Comparison of ENCODE assay signal across 8 cellular contexts in the genomic region with DNA sequence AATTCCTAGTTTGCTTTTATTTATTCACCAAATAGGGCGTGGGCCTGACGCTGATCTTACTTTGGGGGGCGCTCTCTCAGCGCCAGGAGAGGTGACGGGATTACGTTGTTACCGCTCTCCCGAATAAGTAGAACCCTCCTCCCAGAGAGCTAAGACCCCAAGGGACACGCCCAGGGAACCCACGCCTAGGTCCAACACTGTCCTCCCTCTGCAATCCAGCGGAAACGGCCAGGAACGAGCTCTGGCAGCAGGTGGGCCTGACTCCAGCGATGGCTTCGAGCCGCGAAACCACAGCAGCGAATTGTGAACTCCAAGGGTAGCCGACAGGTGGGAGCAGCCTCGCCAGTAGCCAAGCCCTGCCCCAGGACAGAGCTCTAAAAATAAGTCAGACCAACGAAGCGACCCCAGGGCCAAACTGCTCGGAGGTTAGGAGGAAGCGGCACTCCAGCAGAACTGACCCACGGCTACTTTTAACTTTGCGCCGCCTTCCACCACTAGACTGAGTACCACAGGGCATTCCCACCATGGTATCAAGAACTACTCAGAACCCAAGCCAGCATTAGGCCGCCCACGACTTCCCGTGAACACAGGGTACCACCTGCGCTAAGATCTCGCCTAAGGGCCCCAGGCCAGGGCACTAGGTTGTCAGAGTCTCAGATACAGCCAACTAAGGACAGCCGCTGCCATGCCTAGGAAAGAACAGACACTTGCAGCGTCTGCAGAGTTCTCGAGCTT. TPM values are rescaled to one million over a fixed set of nuclear protein-coding genes. Genes with fewer than 3 reads are reported as not detected.
DNase-seq lines count a peak whose midpoint lies in the region; ATAC-seq, FAIRE-seq and TF ChIP-seq lines count a peak whose summit lies in the region.

No MANE protein-coding gene starts in this region.

- no peaks in the 10 kb centered on the region for H3K27me3 Mint-ChIP-seq in activated T-cell treated with anti-CD3 and anti-CD28 coated beads, Interleukin-2, amount 50 U/mL, for 24 hours

- peak; percentile 73 for DNase-seq in Right ventricle myocardium superior
- DNase-seq in Right ventricle myocardium inferior (ENCODE audit: missing footprints): no peak
- peak; percentile 14 for DNase-seq in NOMO-1 treated with dmso at 0.1 percent for 144 hours (lab: John Stamatoyannopoulos, UW; ENCODE audit: unreplicated experiment)
- DNase-seq in activated T-cell treated with anti-CD3 and anti-CD28 coated beads, Interleukin-2, amount 50 U/mL, for 24 hours: peak; percentile 82
- DNase-seq in esophagus squamous epithelium (lab: John Stamatoyannopoulos, UW): peak; percentile 42
- peak; percentile 80 to 83 for DNase-seq in suprapubic skin (ENCODE audit: low spot score in 2 of 2)
- DNase-seq in GM12892 (ENCODE audit: insufficient read length): no peak

- H3K36me3 Mint-ChIP-seq in activated T-cell treated with anti-CD3 and anti-CD28 coated beads, Interleukin-2, amount 50 U/mL, for 24 hours (ENCODE audit: low read depth): peaks cover 36% of the 10 kb centered on the region

- TF ChIP-seq POLR2A in esophagus squamous epithelium (IDR thresholded peaks at IDR 0.05) (no peak), suprapubic skin (IDR thresholded peaks at IDR 0.05) (no peak), GM12892 (IDR thresholded peaks at IDR 0.05; ENCODE audit: low read depth, low read length) (no peak)

- peaks cover 41% of the 10 kb centered on the region for H3K4me1 Mint-ChIP-seq in activated T-cell treated with anti-CD3 and anti-CD28 coated beads, Interleukin-2, amount 50 U/mL, for 24 hours (ENCODE audit: low read depth)

- FAIRE-seq in GM12892 (lab: Jason Lieb, UNC): no peak

- WGBS in esophagus squamous epithelium, 2 donors: 0% methylated on average over 1 of the region's 35 CpGs; no CpG with 5 or more reads in 1 of the 2 donors
- 0% methylated on average over 10 of the region's 35 CpGs for WGBS in suprapubic skin

- H3K4me3 Mint-ChIP-seq in activated T-cell treated with anti-CD3 and anti-CD28 coated beads, Interleukin-2, amount 50 U/mL, for 24 hours: peak overlapping the region; percentile 93

- intact Hi-C loops in Right ventricle myocardium superior (cut with DNase I) (no loop called here), Right ventricle myocardium inferior (cut with DNase I) (loop anchor here (5.0 kb wide), 4 partner anchors 124 to 251 kb away; a partner anchor contains a TSS), esophagus squamous epithelium (cut with DNase I) (no loop called here)

- peaks cover 11 to 50% (median 15%) of the 10 kb centered on the region in 3 donors for H3K4me1 ChIP-seq in esophagus squamous epithelium
- peaks cover 55 to 59% of the 10 kb centered on the region in 2 experiments for H3K4me1 ChIP-seq in neutrophil (ENCODE audit: control insufficient read depth in 1 of 2, insufficient read depth in 1 of 2, low read depth in 1 of 2, low read length in 1 of 2)
- peaks cover 43% of the 10 kb centered on the region for H3K4me1 ChIP-seq in suprapubic skin

- H3K27ac ChIP-seq in esophagus squamous epithelium (peak overlapping the region; percentile 94 to 100 (median 100)), neutrophil (peak overlapping the region; percentile 98), suprapubic skin (peak overlapping the region; percentile 97)

- no peak for TF ChIP-seq CTCF in esophagus squamous epithelium (IDR thresholded peaks at IDR 0.05)
- no peak for TF ChIP-seq CTCF in neutrophil (IDR thresholded peaks at IDR 0.05)
- TF ChIP-seq CTCF in suprapubic skin (IDR thresholded peaks at IDR 0.05): no peak

- no peaks in the 10 kb centered on the region for H3K9me3 ChIP-seq in esophagus squamous epithelium
- H3K9me3 ChIP-seq in neutrophil: no peaks in the 10 kb centered on the region
- H3K9me3 ChIP-seq in suprapubic skin: no peaks in the 10 kb centered on the region

- H3K9me3 Mint-ChIP-seq in activated T-cell treated with anti-CD3 and anti-CD28 coated beads, Interleukin-2, amount 50 U/mL, for 24 hours: no peaks in the 10 kb centered on the region

- no peaks in the 10 kb centered on the region for H3K36me3 ChIP-seq in esophagus squamous epithelium
- H3K36me3 ChIP-seq in neutrophil: no peaks in the 10 kb centered on the region
- no peaks in the 10 kb centered on the region for H3K36me3 ChIP-seq in suprapubic skin

- no peaks in the 10 kb centered on the region for H3K27me3 ChIP-seq in esophagus squamous epithelium
- H3K27me3 ChIP-seq in neutrophil: no peaks in the 10 kb centered on the region
- no peaks in the 10 kb centered on the region for H3K27me3 ChIP-seq in suprapubic skin

- H3K4me3 ChIP-seq in esophagus squamous epithelium (peak overlapping the region; percentile 47 to 98 (median 88)), neutrophil (ENCODE audit: low read depth in 1 of 2, low read length in 1 of 2) (peak overlapping the region; percentile 90), suprapubic skin (peak overlapping the region; percentile 89)

- no peak for TF ChIP-seq EP300 in suprapubic skin (IDR thresholded peaks at IDR 0.05)

- ATAC-seq in Right ventricle myocardium superior (ENCODE audit: poor library complexity) (no peak), Right ventricle myocardium inferior (no peak)

- H3K27ac Mint-ChIP-seq in activated T-cell treated with anti-CD3 and anti-CD28 coated beads, Interleukin-2, amount 50 U/mL, for 24 hours: peak overlapping the region; percentile 100

RNA-seq across cellular contexts. Expression of a gene that starts 1.6 kb away (rescaled TPM):
- 25.4 TPM for total RNA-seq in Right ventricle myocardium superior
- total RNA-seq in Right ventricle myocardium inferior: 24.5 TPM
- total RNA-seq in esophagus squamous epithelium: 10 to 100 TPM; 22.3 to 49.8 (median 26.0) TPM
- 10 to 100 TPM; 55.2 to 94.8 (median 66.0) TPM for total RNA-seq in suprapubic skin
- 21.7 TPM for polyA plus RNA-seq in GM12892 (2012; ENCODE audit: missing spikeins)

Comparison
In these comparisons a context has a peak if more than half of its experiments do, and no peak if none do; other contexts are left out.
1. DNase-seq: peak in Right ventricle myocardium superior (single experiment), NOMO-1 treated with dmso at 0.1 percent for 144 hours (single experiment), activated T-cell treated with anti-CD3 and anti-CD28 coated beads, Interleukin-2, amount 50 U/mL, for 24 hours (single experiment), esophagus squamous epithelium (single experiment) and suprapubic skin (2 of 2); none in Right ventricle myocardium inferior (single experiment) and GM12892 (single experiment).
2. Peak in every context shown above with its lines, with median percentiles within 50 percentile points of each other: H3K27ac ChIP-seq and H3K4me3 ChIP-seq.